1 cellular context compared by ENCODE assay signal in genomic region chr3:45656575-45657363, GRCh38.
TF ChIP-seq lines count a peak whose summit lies in the region.

No MANE protein-coding gene starts in this region.

TF ChIP-seq in K562, 482 proteins besides CTCF, POLR2A, EP300 and RAD21 (continued from another document):
- TF ChIP-seq ZMIZ1 (IDR thresholded peaks at IDR 0.05; ENCODE audit: low read depth in 2 of 2, low read length in 2 of 2) (peak in 1 of 2 experiments; percentile 41; a peak in 1 of 4 replicates), TEAD1 (CRISPR knock-in tag; IDR thresholded peaks at IDR 0.05) (peak in 1 of 2 experiments; percentile 67; a peak in 1 of 4 replicates), TGIF2 (CRISPR knock-in tag; IDR thresholded peaks at IDR 0.05) (0 out of 2 replicates have a peak, but pooled peaks have one; percentile 48), KLF16 (IDR thresholded peaks at IDR 0.05) (peak; percentile 61; the same call in 1 of the 2 replicates), ZNF316 (IDR thresholded peaks at IDR 0.05) (no peak), USF1 (CRISPR knock-in tag; IDR thresholded peaks at IDR 0.05) (peak; percentile 40; the same call in 1 of the 2 replicates)
